ENCODE assay signal across 1 cellular context in the genomic region with DNA sequence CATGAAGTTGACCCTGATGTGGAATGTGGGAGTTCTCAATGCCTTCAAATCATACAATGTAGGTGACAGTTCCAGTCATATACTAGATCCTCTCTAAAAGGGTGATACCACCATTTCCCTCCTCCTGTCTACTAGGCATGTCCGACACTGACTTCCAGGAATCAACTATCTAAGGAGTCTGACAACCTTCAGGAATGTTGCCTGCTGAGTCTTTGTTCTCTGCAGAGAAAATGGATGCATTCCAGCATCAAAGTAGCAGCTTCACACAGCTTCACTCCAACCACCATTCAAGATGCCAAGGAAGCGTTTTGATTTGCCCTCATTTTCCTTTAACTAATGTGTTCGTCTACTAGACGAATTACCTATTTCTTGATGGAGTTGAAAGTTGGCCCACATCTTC.
TF ChIP-seq lines count a peak whose summit lies in the region.

No MANE protein-coding gene starts in this region.

TF ChIP-seq in H1, 55 proteins besides CTCF, POLR2A, EP300 and RAD21 (continued from another document):
- no peak for TF ChIP-seq GTF2F1 (IDR thresholded peaks at IDR 0.05; ENCODE audit: borderline replicate concordance, low read depth, low read length)
- TF ChIP-seq SIX5 (IDR thresholded peaks at IDR 0.05; ENCODE audit: low read depth, low read length): no peak
- no peak for TF ChIP-seq NRF1 (IDR thresholded peaks at IDR 0.05; ENCODE audit: low read depth, low read length)
- TF ChIP-seq, protein P1, sequence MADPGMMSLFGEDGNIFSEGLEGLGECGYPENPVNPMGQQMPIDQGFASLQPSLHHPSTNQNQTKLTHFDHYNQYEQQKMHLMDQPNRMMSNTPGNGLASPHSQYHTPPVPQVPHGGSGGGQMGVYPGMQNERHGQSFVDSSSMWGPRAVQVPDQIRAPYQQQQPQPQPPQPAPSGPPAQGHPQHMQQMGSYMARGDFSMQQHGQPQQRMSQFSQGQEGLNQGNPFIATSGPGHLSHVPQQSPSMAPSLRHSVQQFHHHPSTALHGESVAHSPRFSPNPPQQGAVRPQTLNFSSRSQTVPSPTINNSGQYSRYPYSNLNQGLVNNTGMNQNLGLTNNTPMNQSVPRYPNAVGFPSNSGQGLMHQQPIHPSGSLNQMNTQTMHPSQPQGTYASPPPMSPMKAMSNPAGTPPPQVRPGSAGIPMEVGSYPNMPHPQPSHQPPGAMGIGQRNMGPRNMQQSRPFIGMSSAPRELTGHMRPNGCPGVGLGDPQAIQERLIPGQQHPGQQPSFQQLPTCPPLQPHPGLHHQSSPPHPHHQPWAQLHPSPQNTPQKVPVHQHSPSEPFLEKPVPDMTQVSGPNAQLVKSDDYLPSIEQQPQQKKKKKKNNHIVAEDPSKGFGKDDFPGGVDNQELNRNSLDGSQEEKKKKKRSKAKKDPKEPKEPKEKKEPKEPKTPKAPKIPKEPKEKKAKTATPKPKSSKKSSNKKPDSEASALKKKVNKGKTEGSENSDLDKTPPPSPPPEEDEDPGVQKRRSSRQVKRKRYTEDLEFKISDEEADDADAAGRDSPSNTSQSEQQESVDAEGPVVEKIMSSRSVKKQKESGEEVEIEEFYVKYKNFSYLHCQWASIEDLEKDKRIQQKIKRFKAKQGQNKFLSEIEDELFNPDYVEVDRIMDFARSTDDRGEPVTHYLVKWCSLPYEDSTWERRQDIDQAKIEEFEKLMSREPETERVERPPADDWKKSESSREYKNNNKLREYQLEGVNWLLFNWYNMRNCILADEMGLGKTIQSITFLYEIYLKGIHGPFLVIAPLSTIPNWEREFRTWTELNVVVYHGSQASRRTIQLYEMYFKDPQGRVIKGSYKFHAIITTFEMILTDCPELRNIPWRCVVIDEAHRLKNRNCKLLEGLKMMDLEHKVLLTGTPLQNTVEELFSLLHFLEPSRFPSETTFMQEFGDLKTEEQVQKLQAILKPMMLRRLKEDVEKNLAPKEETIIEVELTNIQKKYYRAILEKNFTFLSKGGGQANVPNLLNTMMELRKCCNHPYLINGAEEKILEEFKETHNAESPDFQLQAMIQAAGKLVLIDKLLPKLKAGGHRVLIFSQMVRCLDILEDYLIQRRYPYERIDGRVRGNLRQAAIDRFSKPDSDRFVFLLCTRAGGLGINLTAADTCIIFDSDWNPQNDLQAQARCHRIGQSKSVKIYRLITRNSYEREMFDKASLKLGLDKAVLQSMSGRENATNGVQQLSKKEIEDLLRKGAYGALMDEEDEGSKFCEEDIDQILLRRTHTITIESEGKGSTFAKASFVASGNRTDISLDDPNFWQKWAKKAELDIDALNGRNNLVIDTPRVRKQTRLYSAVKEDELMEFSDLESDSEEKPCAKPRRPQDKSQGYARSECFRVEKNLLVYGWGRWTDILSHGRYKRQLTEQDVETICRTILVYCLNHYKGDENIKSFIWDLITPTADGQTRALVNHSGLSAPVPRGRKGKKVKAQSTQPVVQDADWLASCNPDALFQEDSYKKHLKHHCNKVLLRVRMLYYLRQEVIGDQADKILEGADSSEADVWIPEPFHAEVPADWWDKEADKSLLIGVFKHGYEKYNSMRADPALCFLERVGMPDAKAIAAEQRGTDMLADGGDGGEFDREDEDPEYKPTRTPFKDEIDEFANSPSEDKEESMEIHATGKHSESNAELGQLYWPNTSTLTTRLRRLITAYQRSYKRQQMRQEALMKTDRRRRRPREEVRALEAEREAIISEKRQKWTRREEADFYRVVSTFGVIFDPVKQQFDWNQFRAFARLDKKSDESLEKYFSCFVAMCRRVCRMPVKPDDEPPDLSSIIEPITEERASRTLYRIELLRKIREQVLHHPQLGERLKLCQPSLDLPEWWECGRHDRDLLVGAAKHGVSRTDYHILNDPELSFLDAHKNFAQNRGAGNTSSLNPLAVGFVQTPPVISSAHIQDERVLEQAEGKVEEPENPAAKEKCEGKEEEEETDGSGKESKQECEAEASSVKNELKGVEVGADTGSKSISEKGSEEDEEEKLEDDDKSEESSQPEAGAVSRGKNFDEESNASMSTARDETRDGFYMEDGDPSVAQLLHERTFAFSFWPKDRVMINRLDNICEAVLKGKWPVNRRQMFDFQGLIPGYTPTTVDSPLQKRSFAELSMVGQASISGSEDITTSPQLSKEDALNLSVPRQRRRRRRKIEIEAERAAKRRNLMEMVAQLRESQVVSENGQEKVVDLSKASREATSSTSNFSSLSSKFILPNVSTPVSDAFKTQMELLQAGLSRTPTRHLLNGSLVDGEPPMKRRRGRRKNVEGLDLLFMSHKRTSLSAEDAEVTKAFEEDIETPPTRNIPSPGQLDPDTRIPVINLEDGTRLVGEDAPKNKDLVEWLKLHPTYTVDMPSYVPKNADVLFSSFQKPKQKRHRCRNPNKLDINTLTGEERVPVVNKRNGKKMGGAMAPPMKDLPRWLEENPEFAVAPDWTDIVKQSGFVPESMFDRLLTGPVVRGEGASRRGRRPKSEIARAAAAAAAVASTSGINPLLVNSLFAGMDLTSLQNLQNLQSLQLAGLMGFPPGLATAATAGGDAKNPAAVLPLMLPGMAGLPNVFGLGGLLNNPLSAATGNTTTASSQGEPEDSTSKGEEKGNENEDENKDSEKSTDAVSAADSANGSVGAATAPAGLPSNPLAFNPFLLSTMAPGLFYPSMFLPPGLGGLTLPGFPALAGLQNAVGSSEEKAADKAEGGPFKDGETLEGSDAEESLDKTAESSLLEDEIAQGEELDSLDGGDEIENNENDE (IDR thresholded peaks at IDR 0.05; ENCODE audit: insufficient replicate concordance, low read length): no peak
- no peak for TF ChIP-seq SIN3A (conservative IDR thresholded peaks at IDR 0.05 in 1 of 2, IDR thresholded peaks at IDR 0.05 in 1 of 2; ENCODE audit: low read depth in 1 of 2, low read length in 2 of 2)
- no peak for TF ChIP-seq BCL11A (IDR thresholded peaks at IDR 0.05; ENCODE audit: low read depth in 2 of 2, low read length in 2 of 2)
- TF ChIP-seq, protein P2, sequence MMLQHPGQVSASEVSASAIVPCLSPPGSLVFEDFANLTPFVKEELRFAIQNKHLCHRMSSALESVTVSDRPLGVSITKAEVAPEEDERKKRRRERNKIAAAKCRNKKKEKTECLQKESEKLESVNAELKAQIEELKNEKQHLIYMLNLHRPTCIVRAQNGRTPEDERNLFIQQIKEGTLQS (IDR thresholded peaks at IDR 0.05; ENCODE audit: insufficient read depth, low read depth, low read length): no peak
- TF ChIP-seq SIRT6 (IDR thresholded peaks at IDR 0.05; ENCODE audit: low read length): no peak
- TF ChIP-seq TEAD4 (IDR thresholded peaks at IDR 0.05; ENCODE audit: low read depth, low read length): peak; percentile 98
- peak; percentile 85 for TF ChIP-seq YY1 (IDR thresholded peaks at IDR 0.05; ENCODE audit: low read depth, low read length)
